13 cellular contexts compared by ENCODE assay signal in the genomic region with DNA sequence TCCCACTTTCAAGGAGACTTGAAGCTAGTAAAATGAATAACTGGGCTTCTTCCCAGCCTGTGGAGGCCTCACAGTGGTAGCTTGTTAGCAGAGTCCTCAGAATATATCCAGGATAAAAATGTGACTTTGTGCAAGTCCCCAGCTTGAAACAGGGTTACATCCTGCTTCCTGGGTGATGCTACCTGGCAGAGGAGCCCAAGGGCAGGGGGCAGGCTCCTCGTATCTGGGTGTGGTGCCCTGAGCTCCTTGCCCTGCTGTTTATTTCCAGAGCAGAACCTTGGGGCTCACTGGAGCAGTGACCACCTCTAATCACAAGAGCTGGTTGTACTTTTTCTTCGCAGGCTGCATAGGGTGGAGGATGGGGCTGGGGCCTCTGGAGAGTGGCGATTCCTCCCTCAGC.
A peak's percentile ranks its signal among the peaks of the same experiment; 100 is the strongest.
DNase-seq lines count a peak whose midpoint lies in the region; ATAC-seq and TF ChIP-seq lines count a peak whose summit lies in the region.
"Had no signal": no experiment of that assay in that cellular context is flagged by ENCODE, and none has a peak within 500 bp of the region (broad histone marks: within the 10 kb centered on the region; RNA-seq: fewer than 3 reads in every experiment).

No MANE protein-coding gene starts in this region.

- H3K9me3 Mint-ChIP-seq in activated CD8-positive, alpha-beta memory T cell treated with anti-CD3 and anti-CD28 coated beads, Interleukin-2, amount 10 ng/mL, durations not matched to agents 7 days and 5 days (ENCODE audit: low read depth), result no peaks in the 10 kb centered on the region
- H3K9me3 Mint-ChIP-seq in T-helper 2 cell treated with Interferon-gamma antibody and Interleukin-4, amounts not matched to agents 5 μg/mL and 100 μg/mL, for 36 hours, result peaks cover 9% of the 10 kb centered on the region
- H3K9me3 Mint-ChIP-seq: nephron had no signal

- CTCF ChIA-PET in activated CD8-positive, alpha-beta memory T cell treated with anti-CD3 and anti-CD28 coated beads, Interleukin-2, amount 10 ng/mL, durations not matched to agents 7 days and 5 days (lab: Charles Lee), result interaction anchor here (0.8 to 13.5 kb wide), 6 partner anchors 9 to 95 kb away, joined by 3 to 114 read pairs (median 5); a partner anchor contains a TSS

- H3K4me1 Mint-ChIP-seq in activated CD8-positive, alpha-beta memory T cell treated with anti-CD3 and anti-CD28 coated beads, Interleukin-2, amount 10 ng/mL, durations not matched to agents 7 days and 5 days, result peaks cover 83% of the 10 kb centered on the region
- H3K4me1 Mint-ChIP-seq in T-helper 2 cell treated with Interferon-gamma antibody and Interleukin-4, amounts not matched to agents 5 μg/mL and 100 μg/mL, for 36 hours (ENCODE audit: low read depth), result peaks cover 78% of the 10 kb centered on the region

- H3K27me3 ChIP-seq in left lung (no peaks in the 10 kb centered on the region), thoracic aorta (replicated peaks; ENCODE audit: insufficient read depth) (no peaks in the 10 kb centered on the region)
- H3K27me3 ChIP-seq: testis had no signal

- H3K4me3 Mint-ChIP-seq in activated CD8-positive, alpha-beta memory T cell treated with anti-CD3 and anti-CD28 coated beads, Interleukin-2, amount 10 ng/mL, durations not matched to agents 7 days and 5 days, result no peak overlapping the region
- peak overlapping the region; percentile 84 for H3K4me3 Mint-ChIP-seq in T-helper 2 cell treated with Interferon-gamma antibody and Interleukin-4, amounts not matched to agents 5 μg/mL and 100 μg/mL, for 36 hours
- H3K4me3 Mint-ChIP-seq: nephron had no signal

- H3K27me3 Mint-ChIP-seq in activated CD8-positive, alpha-beta memory T cell treated with anti-CD3 and anti-CD28 coated beads, Interleukin-2, amount 10 ng/mL, durations not matched to agents 7 days and 5 days, result no peaks in the 10 kb centered on the region
- H3K27me3 Mint-ChIP-seq in T-helper 2 cell treated with Interferon-gamma antibody and Interleukin-4, amounts not matched to agents 5 μg/mL and 100 μg/mL, for 36 hours (ENCODE audit: low read depth), result no peaks in the 10 kb centered on the region

- peak overlapping the region; percentile 42 to 51 for H3K27ac ChIP-seq in left lung
- peak overlapping the region; percentile 72 to 73 for H3K27ac ChIP-seq in thoracic aorta

- TF ChIP-seq POLR2A in erythroblast (IDR thresholded peaks at IDR 0.05; ENCODE audit: low read length), result no peak

- ATAC-seq in activated CD8-positive, alpha-beta memory T cell treated with anti-CD3 and anti-CD28 coated beads, Interleukin-2, amount 10 ng/mL, durations not matched to agents 7 days and 5 days, result no peak
- ATAC-seq in left lung (no peak), thoracic aorta (ENCODE audit: insufficient number of reproducible peaks, low FRiP score, low read depth) (no peak)

- DNase-seq in activated CD8-positive, alpha-beta memory T cell treated with anti-CD3 and anti-CD28 coated beads, Interleukin-2, amount 10 ng/mL, durations not matched to agents 7 days and 5 days, result no peak
- DNase-seq in activated CD8-positive, alpha-beta memory T cell treated with anti-CD3 and anti-CD28 coated beads for 24 hours, result no peak
- DNase-seq in T-helper 2 cell treated with Interferon-gamma antibody and Interleukin-4, amounts not matched to agents 5 μg/mL and 100 μg/mL, for 36 hours (ENCODE audit: low spot score), result no peak
- DNase-seq in left lung (no peak), thoracic aorta (ENCODE audit: low spot score) (no peak), erythroblast (lab: John Stamatoyannopoulos, UW) (no peak), medulla oblongata (ENCODE audit: extremely low spot score) (no peak), NCI-H1694 treated with DMSO at 0.1 percent for 48 hours (lab: John Stamatoyannopoulos, UW) (no peak)
- DNase-seq: KBM-7, NCI-H2029, NCI-H748 treated with DMSO at 0.1 percent for 48 hours, testis had no signal

- H3K4me1 ChIP-seq in left lung (peaks cover 0 to 67% of the 10 kb centered on the region in 2 donors), thoracic aorta (ENCODE audit: control insufficient read depth in 1 of 2, low read depth in 2 of 2) (peaks cover 35 to 89% of the 10 kb centered on the region in 2 donors)
- H3K4me1 ChIP-seq: testis had no signal

- no peak for TF ChIP-seq CTCF in left lung (IDR thresholded peaks at IDR 0.05)
- no peak for TF ChIP-seq CTCF in thoracic aorta (IDR thresholded peaks at IDR 0.05)

- H3K9me3 ChIP-seq in left lung, result peaks cover 0 to 5% of the 10 kb centered on the region in 2 donors
- no peaks in the 10 kb centered on the region for H3K9me3 ChIP-seq in thoracic aorta
- H3K9me3 ChIP-seq: testis had no signal

- H3K36me3 Mint-ChIP-seq in activated CD8-positive, alpha-beta memory T cell treated with anti-CD3 and anti-CD28 coated beads, Interleukin-2, amount 10 ng/mL, durations not matched to agents 7 days and 5 days, result peaks cover 8% of the 10 kb centered on the region
- H3K36me3 Mint-ChIP-seq in T-helper 2 cell treated with Interferon-gamma antibody and Interleukin-4, amounts not matched to agents 5 μg/mL and 100 μg/mL, for 36 hours (ENCODE audit: low read depth), result peaks cover 19% of the 10 kb centered on the region

- peak overlapping the region; percentile 95 for H3K27ac Mint-ChIP-seq in activated CD8-positive, alpha-beta memory T cell treated with anti-CD3 and anti-CD28 coated beads, Interleukin-2, amount 10 ng/mL, durations not matched to agents 7 days and 5 days
- H3K27ac Mint-ChIP-seq in T-helper 2 cell treated with Interferon-gamma antibody and Interleukin-4, amounts not matched to agents 5 μg/mL and 100 μg/mL, for 36 hours, result peak overlapping the region; percentile 94

- H3K36me3 ChIP-seq in left lung (no peaks in the 10 kb centered on the region), thoracic aorta (no peaks in the 10 kb centered on the region)

- intact Hi-C loops in left lung (cut with DNase I), result no loop called here

- H3K4me3 ChIP-seq in left lung (no peak overlapping the region), thoracic aorta (no peak overlapping the region)
- H3K4me3 ChIP-seq: testis had no signal
